ENCODE assay signal across 29 cellular contexts in the genomic region with DNA sequence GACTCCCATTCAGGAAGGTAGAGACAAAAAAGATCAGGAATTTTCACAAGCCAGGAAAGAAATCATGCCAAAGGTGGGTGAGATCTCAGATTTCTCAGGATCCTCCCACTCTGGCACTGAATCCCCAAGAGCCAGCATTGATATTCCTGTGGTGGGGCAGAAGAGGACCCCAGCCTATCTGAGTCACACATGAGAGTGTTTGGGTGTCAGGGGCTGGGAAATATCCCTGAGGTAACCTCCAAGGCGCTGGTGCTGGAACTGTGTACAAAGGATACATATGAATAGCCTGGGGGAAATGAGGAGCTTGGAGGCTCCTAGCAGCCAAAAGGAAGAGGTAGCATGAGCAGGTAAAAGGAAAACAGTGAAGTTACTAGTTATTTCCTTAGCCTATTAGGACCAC.
DNase-seq lines count a peak whose midpoint lies in the region; ATAC-seq and TF ChIP-seq lines count a peak whose summit lies in the region.
"Had no signal": no experiment of that assay in that cellular context is flagged by ENCODE, and none has a peak within 500 bp of the region (broad histone marks: within the 10 kb centered on the region; RNA-seq: fewer than 3 reads in every experiment).

No MANE protein-coding gene starts in this region.

- H3K9ac ChIP-seq in Loucy (ENCODE audit: low read depth, low read length, poor library complexity, severe bottlenecking) (no peak overlapping the region), mesenchymal stem cell (ENCODE audit: low read length) (no peak overlapping the region)

- no peak overlapping the region for H3K23ac ChIP-seq in mesenchymal stem cell (ENCODE audit: low read length in 2 of 2)

- H3K4ac ChIP-seq in mesenchymal stem cell (ENCODE audit: low read depth in 1 of 2, low read length in 2 of 2) = peak overlapping the region in 1 of 2 experiments; percentile 26

- H3K27me3 Mint-ChIP-seq in brain = no peaks in the 10 kb centered on the region
- H3K27me3 Mint-ChIP-seq in activated CD8-positive, alpha-beta T cell treated with anti-CD3 and anti-CD28 coated beads for 36 hours = no peaks in the 10 kb centered on the region
- H3K27me3 Mint-ChIP-seq: activated CD4-positive, alpha-beta memory T cell treated with anti-CD3 and anti-CD28 coated beads for 36 hours; stimulated activated naive CD8-positive, alpha-beta T cell treated with anti-CD3 and anti-CD28 coated beads, Interleukin-15, amount 100 ng/mL, for 72 hours had no signal

- H3K27me3 ChIP-seq in Loucy (ENCODE audit: insufficient read depth, low read length, poor library complexity, severe bottlenecking) (no peaks in the 10 kb centered on the region), mesenchymal stem cell (ENCODE audit: control insufficient read depth in 1 of 2, insufficient read depth in 1 of 2, low read length in 2 of 2) (no peaks in the 10 kb centered on the region)
- H3K27me3 ChIP-seq: brain microvascular endothelial cell, gastroesophageal sphincter, MG63, right lobe of liver, thyroid gland had no signal

- H2AK5ac ChIP-seq in mesenchymal stem cell (ENCODE audit: low read length, severe bottlenecking) = peak overlapping the region; percentile 94

- 95% methylated on average over 1 of the region's 1 CpG for WGBS in mesenchymal stem cell

- H4K20me1 ChIP-seq in Loucy (ENCODE audit: insufficient read depth, low read length, poor library complexity, severe bottlenecking) = no peaks in the 10 kb centered on the region

- peak overlapping the region; percentile 2 to 89 for H2BK12ac ChIP-seq in mesenchymal stem cell (ENCODE audit: low read length in 2 of 2)

- H4K8ac ChIP-seq in mesenchymal stem cell (ENCODE audit: low read length) = no peak overlapping the region

- H3K18ac ChIP-seq in mesenchymal stem cell (ENCODE audit: low read depth in 1 of 2, low read length in 2 of 2) = peak overlapping the region; percentile 2 to 54

- H3K79me1 ChIP-seq in mesenchymal stem cell (replicated peaks; ENCODE audit: low read length, poor library complexity, severe bottlenecking) = peaks cover 3% of the 10 kb centered on the region

- H3K4me2 ChIP-seq in Loucy (ENCODE audit: low read depth, low read length, poor library complexity, severe bottlenecking) (peak overlapping the region; percentile 24), mesenchymal stem cell (ENCODE audit: low read length, poor library complexity, severe bottlenecking) (no peak overlapping the region)

- CTCF ChIA-PET in activated CD8-positive, alpha-beta T cell treated with anti-CD3 and anti-CD28 coated beads for 36 hours (lab: Charles Lee) = no interaction called here

- no peak overlapping the region for H2BK5ac ChIP-seq in mesenchymal stem cell (ENCODE audit: low read depth, low read length, poor library complexity, severe bottlenecking)

- H3K4me1 ChIP-seq in Loucy (ENCODE audit: insufficient read depth, low read length, poor library complexity, severe bottlenecking) = peaks cover 33% of the 10 kb centered on the region
- peaks cover 15% of the 10 kb centered on the region for H3K4me1 ChIP-seq in mesenchymal stem cell (ENCODE audit: control insufficient read depth, insufficient read depth, low read depth, low read length)
- H3K4me1 ChIP-seq: Caco-2, prostate gland, right lobe of liver, thyroid gland had no signal

- H2BK15ac ChIP-seq in mesenchymal stem cell (ENCODE audit: low read depth, poor library complexity, severe bottlenecking) = peak overlapping the region; percentile 67

- H3K27ac Mint-ChIP-seq in brain = peak overlapping the region in 4 of 5 experiments; percentile 60 to 95 (median 74)
- no peak overlapping the region for H3K27ac Mint-ChIP-seq in activated CD8-positive, alpha-beta T cell treated with anti-CD3 and anti-CD28 coated beads for 36 hours
- H3K27ac Mint-ChIP-seq: activated CD4-positive, alpha-beta memory T cell treated with anti-CD3 and anti-CD28 coated beads for 36 hours; activated naive CD4-positive, alpha-beta T cell treated with anti-CD3 and anti-CD28 coated beads for 36 hours; stimulated activated naive CD8-positive, alpha-beta T cell treated with anti-CD3 and anti-CD28 coated beads, Interleukin-15, amount 100 ng/mL, for 72 hours had no signal

- peaks cover 6% of the 10 kb centered on the region for H3K36me3 Mint-ChIP-seq in brain
- H3K36me3 Mint-ChIP-seq in activated CD8-positive, alpha-beta T cell treated with anti-CD3 and anti-CD28 coated beads for 36 hours (ENCODE audit: low read depth) = no peaks in the 10 kb centered on the region

- peak overlapping the region; percentile 54 for H2BK120ac ChIP-seq in mesenchymal stem cell (ENCODE audit: low read depth, low read length)

- POLR2A ChIA-PET in activated CD8-positive, alpha-beta T cell treated with anti-CD3 and anti-CD28 coated beads for 36 hours (lab: Charles Lee) = interaction anchor here (1.3 kb wide), 1 partner anchor 10 kb away, joined by 4 read pairs; no protein-coding TSS in a partner anchor

- no peaks in the 10 kb centered on the region for H3K79me2 ChIP-seq in Loucy (ENCODE audit: insufficient read depth, low read length)

- no peak overlapping the region for H2AFZ ChIP-seq in Loucy (ENCODE audit: low read length)
- no peak overlapping the region for H2AFZ ChIP-seq in mesenchymal stem cell (ENCODE audit: low read depth, low read length)

- H4K91ac ChIP-seq in mesenchymal stem cell (ENCODE audit: low read length) = no peak overlapping the region

- peaks cover 0 to 4% (median 0%) of the 10 kb centered on the region in 5 experiments for H3K9me3 Mint-ChIP-seq in brain
- H3K9me3 Mint-ChIP-seq in activated CD8-positive, alpha-beta T cell treated with anti-CD3 and anti-CD28 coated beads for 36 hours = no peaks in the 10 kb centered on the region
- H3K9me3 Mint-ChIP-seq: activated CD4-positive, alpha-beta memory T cell treated with anti-CD3 and anti-CD28 coated beads for 36 hours; activated naive CD4-positive, alpha-beta T cell treated with anti-CD3 and anti-CD28 coated beads for 36 hours; stimulated activated naive CD8-positive, alpha-beta T cell treated with anti-CD3 and anti-CD28 coated beads, Interleukin-15, amount 100 ng/mL, for 72 hours had no signal

- no peaks in the 10 kb centered on the region for H3F3A ChIP-seq in Loucy (ENCODE audit: low read depth)

- H3K36me3 ChIP-seq in Loucy (ENCODE audit: insufficient read depth, low read length) = no peaks in the 10 kb centered on the region
- H3K36me3 ChIP-seq in mesenchymal stem cell (ENCODE audit: control insufficient read depth in 1 of 2, insufficient read depth in 2 of 2, low read depth in 1 of 2, low read length in 2 of 2) = no peaks in the 10 kb centered on the region
- H3K36me3 ChIP-seq: brain microvascular endothelial cell, gastroesophageal sphincter, MG63, prostate gland, right lobe of liver, thyroid gland had no signal

- H3K9me3 ChIP-seq in Loucy (ENCODE audit: insufficient read depth, low read depth, low read length) = no peaks in the 10 kb centered on the region
- no peaks in the 10 kb centered on the region for H3K9me3 ChIP-seq in mesenchymal stem cell (ENCODE audit: control insufficient read depth, low read length)
- H3K9me3 ChIP-seq: Caco-2, gastroesophageal sphincter, MG63, prostate gland, right lobe of liver, thyroid gland had no signal

- no peak for ATAC-seq in GM21786 (IDR thresholded peaks at IDR 0.05; ENCODE audit: unreplicated experiment)
- no peak for ATAC-seq in activated CD8-positive, alpha-beta T cell treated with anti-CD3 and anti-CD28 coated beads for 36 hours
- ATAC-seq: activated CD4-positive, CD25-positive, alpha-beta regulatory T cell treated with anti-CD3 and anti-CD28 coated beads, Interleukin-2, amount 50 U/mL, for 24 hours; gastroesophageal sphincter; left lobe of liver; right lobe of liver; stimulated activated naive CD8-positive, alpha-beta T cell treated with anti-CD3 and anti-CD28 coated beads, Interleukin-15, amount 100 ng/mL, for 72 hours had no signal

- intact Hi-C loops in activated CD8-positive, alpha-beta T cell treated with anti-CD3 and anti-CD28 coated beads for 36 hours (cut with micrococcal nuclease) = no loop called here

- no peak overlapping the region for H3K27ac ChIP-seq in mesenchymal stem cell (ENCODE audit: low read length, poor library complexity, severe bottlenecking)
- H3K27ac ChIP-seq: brain microvascular endothelial cell, gastroesophageal sphincter, prostate gland, right lobe of liver, thyroid gland had no signal

- H3K4me3 ChIP-seq in Loucy (ENCODE audit: low read length, poor library complexity, severe bottlenecking) (no peak overlapping the region), mesenchymal stem cell (ENCODE audit: insufficient read depth in 1 of 2, low read depth in 1 of 2, low read length in 2 of 2) (no peak overlapping the region)
- H3K4me3 ChIP-seq: gastroesophageal sphincter, MG63, prostate gland, right lobe of liver, thyroid gland had no signal

- DNase-seq in mesenchymal stem cell = no peak
- no peak for DNase-seq in activated CD8-positive, alpha-beta T cell treated with anti-CD3 and anti-CD28 coated beads for 36 hours
- no peak for DNase-seq in occipital lobe (lab: John Stamatoyannopoulos, UW)
- DNase-seq in DMS79 treated with DMSO at 0.1 percent for 48 hours (lab: John Stamatoyannopoulos, UW) = no peak
- DNase-seq: activated CD4-positive, alpha-beta memory T cell treated with anti-CD3 and anti-CD28 coated beads for 36 hours; activated CD8-positive, alpha-beta memory T cell treated with anti-CD3 and anti-CD28 coated beads, Interleukin-2, amount 50 U/mL, for 4 hours; activated naive CD4-positive, alpha-beta T cell treated with anti-CD3 and anti-CD28 coated beads for 36 hours; brain microvascular endothelial cell; C1 segment of cervical spinal cord; Caco-2; cerebellar nuclear complex; DMS53; KBM-7; NCI-H1105; NCI-H187; NCI-H2171; NCI-H510A; right lobe of liver; stimulated activated naive CD8-positive, alpha-beta T cell treated with anti-CD3 and anti-CD28 coated beads, Interleukin-15, amount 100 ng/mL, for 72 hours; T-helper 2 cell; thyroid gland had no signal

- peak overlapping the region in 1 of 2 experiments; percentile 57 for H3K14ac ChIP-seq in mesenchymal stem cell (ENCODE audit: low read length in 2 of 2)

- H3K4me1 Mint-ChIP-seq in brain = peaks cover 67% of the 10 kb centered on the region
- H3K4me1 Mint-ChIP-seq in activated CD8-positive, alpha-beta T cell treated with anti-CD3 and anti-CD28 coated beads for 36 hours (ENCODE audit: low read depth) = peaks cover 9% of the 10 kb centered on the region

- H3K9me2 ChIP-seq in Loucy (replicated peaks; ENCODE audit: low read depth, low read length) = no peaks in the 10 kb centered on the region

- H3K4me3 Mint-ChIP-seq in brain = peak overlapping the region in 1 of 5 experiments; percentile 54
- H3K4me3 Mint-ChIP-seq in activated CD8-positive, alpha-beta T cell treated with anti-CD3 and anti-CD28 coated beads for 36 hours = no peak overlapping the region
- H3K4me3 Mint-ChIP-seq: activated CD4-positive, alpha-beta memory T cell treated with anti-CD3 and anti-CD28 coated beads for 36 hours; activated naive CD4-positive, alpha-beta T cell treated with anti-CD3 and anti-CD28 coated beads for 36 hours; stimulated activated naive CD8-positive, alpha-beta T cell treated with anti-CD3 and anti-CD28 coated beads, Interleukin-15, amount 100 ng/mL, for 72 hours had no signal

- TF ChIP-seq CTCF in Loucy (conservative IDR thresholded peaks at IDR 0.05; ENCODE audit: low read length) (no peak), brain (conservative IDR thresholded peaks at IDR 0.05) (no peak)
- no peak for TF ChIP-seq CTCF in activated CD8-positive, alpha-beta T cell treated with anti-CD3 and anti-CD28 coated beads for 36 hours (IDR thresholded peaks at IDR 0.05)
